Comparison of ENCODE assay signal across 26 cellular contexts in the genomic region with DNA sequence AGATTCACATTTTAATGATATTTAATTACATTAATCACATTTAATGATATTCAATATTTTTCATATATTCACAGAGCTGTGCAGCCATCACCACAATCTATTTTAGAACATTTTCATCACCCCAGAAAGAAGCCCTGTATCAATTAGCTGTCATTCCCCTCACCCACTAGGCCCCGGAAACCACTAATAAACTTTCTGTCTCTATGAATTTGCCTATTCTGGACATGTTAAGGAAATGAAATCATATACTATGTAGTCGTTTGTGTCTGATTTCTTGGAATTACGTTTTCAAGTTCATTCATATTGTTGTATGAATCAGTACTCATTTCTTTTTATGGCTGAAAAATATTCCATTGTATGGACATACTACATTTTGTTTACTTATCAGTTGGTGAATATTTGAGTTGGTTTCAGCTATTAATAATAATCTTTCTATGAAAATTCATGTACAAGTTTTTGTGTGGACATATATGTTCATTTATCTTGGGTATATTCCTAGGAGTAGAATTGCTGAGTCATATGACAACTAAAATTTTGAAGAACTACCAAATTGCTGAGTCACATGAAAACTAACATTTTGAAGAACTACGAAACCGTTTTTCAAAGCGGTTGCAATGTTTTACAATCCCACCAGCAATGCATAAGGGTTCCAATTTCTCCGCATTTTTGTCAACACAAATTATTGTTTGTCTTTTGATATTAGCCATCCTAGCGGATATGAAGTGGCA. TPM values are rescaled to one million over a fixed set of nuclear protein-coding genes. Genes with fewer than 3 reads are reported as not detected.
DNase-seq lines count a peak whose midpoint lies in the region; ATAC-seq, FAIRE-seq and TF ChIP-seq lines count a peak whose summit lies in the region.
"Had no signal": no experiment of that assay in that cellular context is flagged by ENCODE, and none has a peak within 500 bp of the region (broad histone marks: within the 10 kb centered on the region; RNA-seq: fewer than 3 reads in every experiment).

No MANE protein-coding gene starts in this region.

- H3K4me3 ChIP-seq in GM06990 (replicated peaks; ENCODE audit: low read depth, low read length) (no peak overlapping the region), K562 (no peak overlapping the region), left ventricle myocardium inferior (no peak overlapping the region)
- H3K4me3 ChIP-seq: ascending aorta, heart right ventricle, pancreas, right atrium auricular region had no signal

- H3K27ac ChIP-seq in K562 (ENCODE audit: extremely low read depth, low read depth, low read length) (peak overlapping the region; percentile 76), left ventricle myocardium inferior (replicated peaks) (no peak overlapping the region)
- H3K27ac ChIP-seq: ascending aorta, heart right ventricle, pancreas, right atrium auricular region had no signal

- H3K4me2 ChIP-seq in K562 (ENCODE audit: insufficient read depth, low read length), result peak overlapping the region; percentile 49; the same call in 1 of the 2 replicates

- H3K9me3 ChIP-seq in K562 (replicated peaks; ENCODE audit: control insufficient read depth, insufficient read depth, low read depth, low read length) (no peaks in the 10 kb centered on the region), left ventricle myocardium inferior (replicated peaks) (peaks cover 11% of the 10 kb centered on the region)
- H3K9me3 ChIP-seq: ascending aorta, pancreas, right atrium auricular region had no signal

- peak overlapping the region; percentile 82 for H2AFZ ChIP-seq in K562 (ENCODE audit: low read depth, low read length)

- intact Hi-C loops in K562 (cut with micrococcal nuclease) (loop anchor here (10.0 kb wide), 1 partner anchor 203 kb away; no protein-coding TSS in a partner anchor), left ventricle myocardium inferior (cut with micrococcal nuclease) (no loop called here)

- TF ChIP-seq RAD21 in K562 (CRISPR knock-in tag; conservative IDR thresholded peaks at IDR 0.05 in 1 of 2, IDR thresholded peaks at IDR 0.05 in 1 of 2), result no peak

- H3K36me3 ChIP-seq in GM06990 (ENCODE audit: control insufficient read depth, insufficient read depth, low read length), result no peaks in the 10 kb centered on the region
- H3K36me3 ChIP-seq in K562 (ENCODE audit: control insufficient read depth, insufficient read depth, low read length), result no peaks in the 10 kb centered on the region
- H3K36me3 ChIP-seq in left ventricle myocardium inferior, result no peaks in the 10 kb centered on the region
- H3K36me3 ChIP-seq: ascending aorta, heart right ventricle, pancreas, right atrium auricular region had no signal

- no peaks in the 10 kb centered on the region for H3K27me3 ChIP-seq in GM06990 (replicated peaks; ENCODE audit: control insufficient read depth, insufficient read depth, low read length)
- H3K27me3 ChIP-seq in K562 (ENCODE audit: control insufficient read depth in 2 of 2, insufficient read depth in 2 of 2, low read length in 2 of 2), result no peaks in the 10 kb centered on the region
- H3K27me3 ChIP-seq in left ventricle myocardium inferior (ENCODE audit: low read depth), result no peaks in the 10 kb centered on the region
- H3K27me3 ChIP-seq: ascending aorta, heart right ventricle, pancreas, right atrium auricular region had no signal

- H4K20me1 ChIP-seq in K562 (replicated peaks; ENCODE audit: control insufficient read depth, insufficient read depth, low read length), result no peaks in the 10 kb centered on the region

- POLR2A ChIA-PET in K562 (lab: Yijun Ruan, JAX), result no interaction called here

- TF ChIP-seq POLR2A in K562 (conservative IDR thresholded peaks at IDR 0.05), result no peak

- no peak overlapping the region for H3K9ac ChIP-seq in K562 (ENCODE audit: insufficient read depth in 1 of 2, low read depth in 2 of 2, low read length in 2 of 2)

- ATAC-seq in HG02885 (IDR thresholded peaks at IDR 0.05; ENCODE audit: poor library complexity, unreplicated experiment) (peak; percentile 51), K562 (peak; percentile 63), omental fat pad (ENCODE audit: low FRiP score) (no peak)
- ATAC-seq: activated CD8-positive, alpha-beta memory T cell treated with anti-CD3 and anti-CD28 coated beads, Interleukin-2, amount 10 ng/mL, durations not matched to agents 7 days and 5 days; heart right ventricle; naive thymus-derived CD8-positive, alpha-beta T cell; pancreas had no signal

- peak; percentile 51 for FAIRE-seq in K562 (lab: Jason Lieb, UNC)
- FAIRE-seq: D721Med, endothelial cell of umbilical vein, pancreas had no signal

- DNase-seq in GM06990 (ENCODE audit: extremely low read depth, insufficient read length) (peak; percentile 17), NOMO-1 (lab: John Stamatoyannopoulos, UW; ENCODE audit: unreplicated experiment in 2 of 2) (peak; percentile 11 to 25), K562 (ENCODE audit: extremely low read depth in 1 of 4, low spot score in 3 of 4) (peak in 1 of 4 experiments; percentile 32), omental fat pad (ENCODE audit: low spot score) (no peak), left ventricle myocardium inferior (no peak), HT-29 (ENCODE audit: low spot score) (no peak), NCI-H1048 (lab: John Stamatoyannopoulos, UW) (no peak)
- DNase-seq: ACHN; activated CD4-positive, alpha-beta T cell treated with anti-CD3 and anti-CD28 coated beads for 4 hours; activated CD8-positive, alpha-beta memory T cell treated with anti-CD3 and anti-CD28 coated beads, Interleukin-2, amount 10 ng/mL, durations not matched to agents 7 days and 5 days; C1 segment of cervical spinal cord; caudate nucleus; EL; foreskin fibroblast; heart right ventricle; naive thymus-derived CD8-positive, alpha-beta T cell; NCI-H1694 treated with DMSO at 0.1 percent for 48 hours; pancreas; SIG-M5; stimulated activated CD4-positive, alpha-beta T cell treated with anti-CD3 and anti-CD28 coated beads, Interleukin-4, amount 100 ng/mL, for 4 hours had no signal

- H3K9me1 ChIP-seq in K562 (ENCODE audit: control insufficient read depth, insufficient read depth, low read length), result no peaks in the 10 kb centered on the region

- CTCF ChIA-PET in K562 (lab: Yijun Ruan, JAX; ENCODE audit: low intra/inter-chr PET ratio), result no interaction called here

- BruUV-seq in K562 (replicated peaks; lab: Mats Ljungman, UMichigan), result no TSS peak

- no peaks in the 10 kb centered on the region for H3K79me2 ChIP-seq in K562 (ENCODE audit: control insufficient read depth, insufficient read depth, low read length)

- H3K4me1 ChIP-seq in K562 (replicated peaks in 1 of 2; ENCODE audit: control insufficient read depth in 2 of 2, insufficient read depth in 2 of 2, low read length in 2 of 2), result peaks cover 0 to 12% of the 10 kb centered on the region in 2 experiments; a peak in 3 of 5 replicates
- H3K4me1 ChIP-seq in left ventricle myocardium inferior, result no peaks in the 10 kb centered on the region
- H3K4me1 ChIP-seq: ascending aorta, right atrium auricular region had no signal

- in situ Hi-C loops in K562 (cut with MboI), result no loop called here

- 28% methylated on average over 8 of the region's 8 CpGs for WGBS in K562 (ENCODE audit: insufficient coverage, low coverage, missing lambda C conversion rate)

- TF ChIP-seq EP300 in K562 (IDR thresholded peaks at IDR 0.05; ENCODE audit: low read length), result no peak

- no peak for TF ChIP-seq CTCF in GM06990 (IDR thresholded peaks at IDR 0.05; ENCODE audit: insufficient read depth, low read length, poor library complexity, severe bottlenecking)
- no peak for TF ChIP-seq CTCF in K562 (IDR thresholded peaks at IDR 0.05 in 2 of 3, conservative IDR thresholded peaks at IDR 0.05 in 1 of 3; ENCODE audit: insufficient read depth in 2 of 3, low read depth in 1 of 3, low read length in 3 of 3)
- TF ChIP-seq CTCF in omental fat pad (IDR thresholded peaks at IDR 0.05), result no peak
- TF ChIP-seq CTCF in left ventricle myocardium inferior (IDR thresholded peaks at IDR 0.05; ENCODE audit: borderline replicate concordance), result no peak

TF ChIP-seq in K562, 482 proteins besides CTCF, POLR2A, EP300 and RAD21 (continues in another document):
- TF ChIP-seq C11orf30 (IDR thresholded peaks at IDR 0.05; ENCODE audit: low read depth), result peak; percentile 100
- TF ChIP-seq, protein P1, sequence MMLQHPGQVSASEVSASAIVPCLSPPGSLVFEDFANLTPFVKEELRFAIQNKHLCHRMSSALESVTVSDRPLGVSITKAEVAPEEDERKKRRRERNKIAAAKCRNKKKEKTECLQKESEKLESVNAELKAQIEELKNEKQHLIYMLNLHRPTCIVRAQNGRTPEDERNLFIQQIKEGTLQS (IDR thresholded peaks at IDR 0.05), result peak; percentile 32; the same call in 1 of the 2 replicates
- TF ChIP-seq, protein P1 (CRISPR knock-in tag; conservative IDR thresholded peaks at IDR 0.05), result no peak
- peak; percentile 56 to 77; a peak in 2 of 4 replicates for TF ChIP-seq TRIM24 (IDR thresholded peaks at IDR 0.05)
- TF ChIP-seq ZNF316 (IDR thresholded peaks at IDR 0.05), result peak; percentile 100
- TF ChIP-seq DPF2 (IDR thresholded peaks at IDR 0.05), result peak; percentile 71; the same call in 1 of the 2 replicates
- peak; percentile 94 for TF ChIP-seq BRD9 (IDR thresholded peaks at IDR 0.05; ENCODE audit: low read depth, partially characterized antibody)

RNA-seq across cellular contexts. Expression of gene OTOGL, which starts 11.7 kb away (rescaled TPM):
- not detected in 2 replicates for total RNA-seq in K562 (2011; cell fraction: chromatin; rRNA removed; ENCODE audit: low replicate concordance)
- total RNA-seq in K562 (2011; cell fraction: nucleolus; rRNA removed), result not detected in 2 replicates
- total RNA-seq in K562 (2011; cell fraction: nucleoplasm; rRNA removed), result 0.07 TPM in 1 of 2 replicates, not detected in the other
- total RNA-seq in K562 (2014; rRNA removed), result not detected in 2 replicates
- total RNA-seq in K562 (2014; rRNA removed; fragmentation: Illumina TruSeq; extraction: Trizol), result not detected in 2 replicates
- total RNA-seq in K562 (2015; rRNA removed; fragmentation: Illumina TruSeq; extraction: Trizol), result not detected in 2 replicates
- 0.02 TPM in 1 of 2 replicates, not detected in the other for total RNA-seq in K562 (2021)
- 0.03 TPM in 1 of 2 replicates, not detected in the other for polyA plus RNA-seq in K562 (2011; rRNA removed)
- not detected in 2 replicates for polyA plus RNA-seq in K562 (2011; cell fraction: cytosol; rRNA removed)
- polyA plus RNA-seq in K562 (2011; cell fraction: nucleus; rRNA removed), result 0.03 TPM in 1 of 2 replicates, not detected in the other
- polyA plus RNA-seq in K562 (2012), result not detected in 2 replicates
- not detected in 2 replicates for polyA plus RNA-seq in K562 (2014; fragmentation: Illumina TruSeq; extraction: Trizol)
- polyA plus RNA-seq in K562 (2014; fragmentation: Nextera tagmentation; extraction: Ambion mirVana), result not detected
- not detected in 2 replicates for polyA plus RNA-seq in K562 (2014; rRNA removed)
- polyA minus RNA-seq in K562 (2011; rRNA and poly(A)+ RNA removed), result 0.03 TPM in 1 of 2 replicates, not detected in the other
- not detected in 2 replicates for polyA minus RNA-seq in K562 (2011; cell fraction: cytosol; rRNA and poly(A)+ RNA removed)
- polyA minus RNA-seq in K562 (2011; cell fraction: nucleus; rRNA and poly(A)+ RNA removed), result not detected in 2 replicates
- total RNA-seq in omental fat pad, result under 1 TPM; 0.19 to 0.63 (median 0.37) TPM
- total RNA-seq in left ventricle myocardium inferior, result 0.27 TPM
- 0.13 and 0.18 TPM in 2 replicates for total RNA-seq in HT-29 (2014; rRNA removed; shearing (Covaris generic))
- total RNA-seq: activated CD8-positive, alpha-beta memory T cell treated with anti-CD3 and anti-CD28 coated beads, Interleukin-2, amount 10 ng/mL, durations not matched to agents 7 days and 5 days; ascending aorta; naive thymus-derived CD8-positive, alpha-beta T cell; T-helper 1 cell treated with Interleukin-12 subunit alpha and Interleukin-12 subunit beta and Interleukin-4 antibody, amounts not matched to agents 30 ng/mL and 1 ng/mL, for 36 hours had no signal
- polyA plus RNA-seq: naive thymus-derived CD8-positive, alpha-beta T cell had no signal

Comparison
In these comparisons a context has a peak if more than half of its experiments do, and no peak if none do; other contexts are left out.
1. DNase-seq: peak in GM06990 (single experiment) and NOMO-1 (2 of 2); none in omental fat pad (single experiment), left ventricle myocardium inferior (single experiment), HT-29 (single experiment) and NCI-H1048 (single experiment).